In the genomic region with DNA sequence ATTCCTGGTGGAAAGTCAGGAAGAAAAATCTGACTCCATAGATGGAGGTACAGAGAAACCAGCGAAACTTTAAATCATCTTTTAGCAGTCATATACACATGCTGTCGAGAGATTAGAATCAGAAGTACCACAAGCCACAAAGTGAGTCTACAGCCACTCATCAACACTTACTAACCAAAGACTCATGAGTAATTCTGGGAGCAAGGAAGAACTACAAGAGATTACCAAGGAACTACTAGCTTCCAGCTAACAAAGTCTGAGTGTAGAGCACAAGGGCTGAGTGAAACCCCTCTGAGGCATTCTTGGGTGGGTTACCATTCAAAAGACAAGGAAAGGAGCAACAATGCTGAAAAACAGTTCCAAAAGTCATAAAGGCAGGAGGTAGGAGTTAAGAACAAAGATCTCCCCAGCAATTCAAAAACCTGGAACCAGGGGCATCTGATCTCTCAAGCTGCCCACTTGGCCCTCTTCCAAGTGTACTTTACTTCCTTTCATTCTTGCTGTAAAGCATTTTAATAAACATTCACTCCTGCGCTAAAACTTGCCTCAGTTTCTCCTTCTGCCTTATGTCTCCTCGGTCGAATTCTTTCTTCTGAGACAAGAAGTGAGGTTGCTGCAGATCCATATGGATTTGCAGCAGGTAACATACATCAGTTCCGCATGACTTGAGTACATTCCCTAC, we compare ENCODE assay signal across 9 cellular contexts. TPM values are rescaled to one million over a fixed set of nuclear protein-coding genes. Genes with fewer than 3 reads are reported as not detected.
A peak's percentile ranks its signal among the peaks of the same experiment; 100 is the strongest.
DNase-seq lines count a peak whose midpoint lies in the region; ATAC-seq and TF ChIP-seq lines count a peak whose summit lies in the region.
"Had no signal": no experiment of that assay in that cellular context is flagged by ENCODE, and none has a peak within 500 bp of the region (broad histone marks: within the 10 kb centered on the region; RNA-seq: fewer than 3 reads in every experiment).

No MANE protein-coding gene starts in this region.

- H4K20me1 ChIP-seq in GM23338 (replicated peaks; ENCODE audit: insufficient read depth) = peaks cover 29% of the 10 kb centered on the region

- peaks cover 4% of the 10 kb centered on the region for H3K27me3 Mint-ChIP-seq in GM23338 (ENCODE audit: insufficient read depth, low read depth, poor library complexity)
- H3K27me3 Mint-ChIP-seq in central memory CD8-positive, alpha-beta T cell = no peaks in the 10 kb centered on the region
- H3K27me3 Mint-ChIP-seq in stimulated activated naive B cell treated with anti-CD40 and anti-IgM and Interleukin-4, amounts not matched to agents 10 μg/mL and 1 μg/mL and 100 μg/mL, for 72 hours = no peaks in the 10 kb centered on the region

- H3K4me2 ChIP-seq in GM23338 = no peak overlapping the region

- no peaks in the 10 kb centered on the region for H3K9me2 ChIP-seq in GM23338 (ENCODE audit: insufficient read depth)

- 0 out of 2 replicates have a peak, but pooled peaks cover 4% of the 10 kb centered on the region for H3F3A ChIP-seq in GM23338 (replicated peaks; ENCODE audit: low read depth)

- TF ChIP-seq CTCF in GM23338 (conservative IDR thresholded peaks at IDR 0.05; ENCODE audit: low read depth in 2 of 2) = no peak
- no peak for TF ChIP-seq CTCF in NB4 (IDR thresholded peaks at IDR 0.05; ENCODE audit: low read depth, low read length)
- no peak for TF ChIP-seq CTCF in omental fat pad (IDR thresholded peaks at IDR 0.05)

- peaks cover 97% of the 10 kb centered on the region for H3K79me2 ChIP-seq in GM23338 (replicated peaks; ENCODE audit: insufficient read depth)

- ATAC-seq in GM23338 (no peak; the same call in 2 of the 3 replicates), omental fat pad (ENCODE audit: low FRiP score) (no peak)
- ATAC-seq in central memory CD8-positive, alpha-beta T cell (replicated peaks; ENCODE audit: extremely low read depth, poor library complexity, severe bottlenecking) = peak; percentile 77
- ATAC-seq in stimulated activated naive B cell treated with anti-CD40 and anti-IgM and Interleukin-4, amounts not matched to agents 10 μg/mL and 1 μg/mL and 100 μg/mL, for 72 hours (replicated peaks) = peak; percentile 26 to 56

- peaks cover 23% of the 10 kb centered on the region for H3K9me3 Mint-ChIP-seq in GM23338
- peaks cover 5% of the 10 kb centered on the region for H3K9me3 Mint-ChIP-seq in central memory CD8-positive, alpha-beta T cell
- H3K9me3 Mint-ChIP-seq in stimulated activated naive B cell treated with anti-CD40 and anti-IgM and Interleukin-4, amounts not matched to agents 10 μg/mL and 1 μg/mL and 100 μg/mL, for 72 hours = peaks cover 5 to 10% of the 10 kb centered on the region in 2 donors

- peaks cover 37% of the 10 kb centered on the region for H3K4me1 Mint-ChIP-seq in GM23338
- peaks cover 55% of the 10 kb centered on the region for H3K4me1 Mint-ChIP-seq in central memory CD8-positive, alpha-beta T cell
- H3K4me1 Mint-ChIP-seq in stimulated activated naive B cell treated with anti-CD40 and anti-IgM and Interleukin-4, amounts not matched to agents 10 μg/mL and 1 μg/mL and 100 μg/mL, for 72 hours = peaks cover 33 to 62% of the 10 kb centered on the region in 2 donors

- H2AFZ ChIP-seq in GM23338 = no peak overlapping the region

- no peaks in the 10 kb centered on the region; the same call in 1 of the 2 replicates for H3K36me3 ChIP-seq in GM23338 (ENCODE audit: insufficient read depth)

- peaks cover 39% of the 10 kb centered on the region for H3K36me3 Mint-ChIP-seq in GM23338 (ENCODE audit: low read depth)
- H3K36me3 Mint-ChIP-seq in central memory CD8-positive, alpha-beta T cell (ENCODE audit: insufficient read depth) = peaks cover 12% of the 10 kb centered on the region
- H3K36me3 Mint-ChIP-seq in stimulated activated naive B cell treated with anti-CD40 and anti-IgM and Interleukin-4, amounts not matched to agents 10 μg/mL and 1 μg/mL and 100 μg/mL, for 72 hours = peaks cover 53 to 58% of the 10 kb centered on the region in 2 donors

- no peak overlapping the region for H3K27ac Mint-ChIP-seq in GM23338
- peak overlapping the region; percentile 63 for H3K27ac Mint-ChIP-seq in central memory CD8-positive, alpha-beta T cell (ENCODE audit: low read depth)
- peak overlapping the region; percentile 80 for H3K27ac Mint-ChIP-seq in stimulated activated naive B cell treated with anti-CD40 and anti-IgM and Interleukin-4, amounts not matched to agents 10 μg/mL and 1 μg/mL and 100 μg/mL, for 72 hours

- peak overlapping the region; percentile 78 for H3K27ac ChIP-seq in GM23338 (ENCODE audit: low read depth)

- H3K27me3 ChIP-seq in GM23338 (ENCODE audit: insufficient read depth) = no peaks in the 10 kb centered on the region

- DNase-seq in NCI-H187 (lab: John Stamatoyannopoulos, UW) = peak; percentile 53 to 75
- no peak for DNase-seq in NCI-H187 treated with DMSO at 0.1 percent for 48 hours (lab: John Stamatoyannopoulos, UW)
- no peak for DNase-seq in GM23338 (ENCODE audit: low spot score)
- DNase-seq in NB4 (ENCODE audit: low read depth) = peak; percentile 68
- no peak for DNase-seq in central memory CD8-positive, alpha-beta T cell (ENCODE audit: low spot score in 2 of 2)
- no peak for DNase-seq in stimulated activated naive B cell treated with anti-CD40 and anti-IgM and Interleukin-4, amounts not matched to agents 10 μg/mL and 1 μg/mL and 100 μg/mL, for 72 hours
- DNase-seq in activated gamma-delta T cell treated with Interleukin-2 at 50 U/mL for 16 hours = no peak
- DNase-seq in omental fat pad (ENCODE audit: low spot score) = no peak

- no peak overlapping the region for H3K4me3 Mint-ChIP-seq in GM23338
- H3K4me3 Mint-ChIP-seq in central memory CD8-positive, alpha-beta T cell = peak overlapping the region; percentile 63
- peak overlapping the region; percentile 21 to 57 for H3K4me3 Mint-ChIP-seq in stimulated activated naive B cell treated with anti-CD40 and anti-IgM and Interleukin-4, amounts not matched to agents 10 μg/mL and 1 μg/mL and 100 μg/mL, for 72 hours
- H3K4me3 Mint-ChIP-seq: neural crest cell had no signal

- peaks cover 6% of the 10 kb centered on the region; the same call in 1 of the 2 replicates for H3K4me1 ChIP-seq in GM23338 (ENCODE audit: insufficient read depth)

- H3K4me3 ChIP-seq in GM23338 (no peak overlapping the region), NB4 (ENCODE audit: low read depth, low read length) (peak overlapping the region; percentile 21)

- TF ChIP-seq POLR2A in NB4 (IDR thresholded peaks at IDR 0.05; ENCODE audit: extremely low read depth, insufficient read length) = no peak

TF ChIP-seq in GM23338, 12 proteins besides CTCF, POLR2A, EP300 and RAD21:
- no peak for TF ChIP-seq JUNB (IDR thresholded peaks at IDR 0.05; ENCODE audit: unreplicated experiment)

RNA-seq across cellular contexts. Expression of gene RBM26, which starts 13.0 kb away (rescaled TPM):
- 61.4 and 69.3 TPM in 2 replicates for total RNA-seq in GM23338 (2014; rRNA removed; shearing (Covaris generic))
- 36.3 and 46.0 TPM in 2 replicates for polyA plus RNA-seq in GM23338 (2016; fragmentation: Nextera tagmentation; extraction: Ambion mirVana)
- 10 to 100 TPM; 23.6 to 49.5 (median 34.1) TPM for total RNA-seq in omental fat pad

Comparison
In these comparisons a context has a peak if more than half of its experiments do, and no peak if none do; other contexts are left out.
1. DNase-seq: peak in NCI-H187 (2 of 2) and NB4 (single experiment); none in NCI-H187 treated with DMSO at 0.1 percent for 48 hours (single experiment), GM23338 (single experiment), central memory CD8-positive, alpha-beta T cell (0 of 2), stimulated activated naive B cell treated with anti-CD40 and anti-IgM and Interleukin-4, amounts not matched to agents 10 μg/mL and 1 μg/mL and 100 μg/mL, for 72 hours (single experiment), activated gamma-delta T cell treated with Interleukin-2 at 50 U/mL for 16 hours (single experiment) and omental fat pad (single experiment).
2. ATAC-seq: peak in central memory CD8-positive, alpha-beta T cell (single experiment) and stimulated activated naive B cell treated with anti-CD40 and anti-IgM and Interleukin-4, amounts not matched to agents 10 μg/mL and 1 μg/mL and 100 μg/mL, for 72 hours (2 of 2); none in GM23338 (single experiment) and omental fat pad (single experiment).